In the genomic region with DNA sequence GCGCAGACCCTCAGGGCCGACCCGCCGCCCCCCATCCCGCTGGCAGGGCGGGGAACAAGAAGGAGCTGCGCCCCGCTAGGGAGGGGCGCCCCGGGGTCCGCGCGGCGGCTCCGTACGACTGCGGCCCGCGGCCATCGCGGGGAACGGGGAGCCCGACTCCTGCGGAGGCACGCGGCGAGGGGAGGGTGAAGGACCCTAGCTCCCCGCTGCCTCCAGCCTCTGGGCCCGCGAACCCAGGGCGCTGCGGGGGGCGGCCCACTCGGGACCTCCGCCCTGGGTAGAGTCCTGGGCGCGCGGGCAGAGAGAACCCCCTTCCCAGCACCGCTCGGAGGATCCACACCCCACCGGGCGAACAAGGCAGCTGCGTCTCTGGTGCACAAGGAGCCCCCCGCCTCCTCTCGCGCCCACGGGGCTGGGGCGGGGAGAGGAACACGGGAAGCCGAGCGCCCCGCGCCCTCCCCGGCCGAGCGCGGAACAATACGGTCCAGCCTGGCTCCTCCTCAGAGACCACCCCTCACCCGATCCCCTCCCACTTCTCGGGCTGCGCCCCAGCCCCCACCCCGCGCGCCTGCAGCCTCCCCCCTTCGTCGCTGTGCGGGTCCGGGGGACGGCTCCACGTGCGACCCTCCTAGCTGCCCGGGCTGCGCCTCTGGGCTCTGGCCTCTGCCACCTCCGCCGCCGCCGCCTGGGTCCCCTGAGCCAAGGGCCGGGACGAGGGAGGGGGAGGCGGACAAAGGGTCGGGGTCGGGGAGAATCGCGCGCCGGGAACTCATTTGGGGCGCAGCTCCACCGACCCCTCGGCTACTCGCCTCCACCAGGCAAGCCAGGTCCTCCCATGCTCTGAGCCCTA, we compare ENCODE assay signal across 8 cellular contexts. TPM values are rescaled to one million over a fixed set of nuclear protein-coding genes. Genes with fewer than 3 reads are reported as not detected.
A peak's percentile ranks its signal among the peaks of the same experiment; 100 is the strongest.
DNase-seq lines count a peak whose midpoint lies in the region; ATAC-seq and TF ChIP-seq lines count a peak whose summit lies in the region.

TSS of gene WDR86 (minus strand) at position 484 of the 850 bp plus-strand sequence. CDS start at position 35, 449 bp downstream.

- in situ Hi-C loops in gastrocnemius medialis (cut with MboI; ENCODE audit: low sequenced_read_pairs in 4 of 4), result no loop called here

- peaks cover 43% of the 10 kb centered on the region for H3K4me1 Mint-ChIP-seq in activated T-cell treated with anti-CD3 and anti-CD28 coated beads, Interleukin-2, amount 50 U/mL, for 4 hours (ENCODE audit: low read depth)

- H3K9me3 ChIP-seq in right atrium auricular region (no peaks in the 10 kb centered on the region), gastrocnemius medialis (no peaks in the 10 kb centered on the region)

- POLR2A ChIA-PET in HEK293T (lab: Yijun Ruan, JAX), result no interaction called here

- ATAC-seq in activated T-cell treated with anti-CD3 and anti-CD28 coated beads, Interleukin-2, amount 50 U/mL, for 4 hours, result peak; percentile 6 to 8
- ATAC-seq in gastrocnemius medialis (no peak), GM21528 (IDR thresholded peaks at IDR 0.05; ENCODE audit: low FRiP score, unreplicated experiment) (no peak), HG02763 (IDR thresholded peaks at IDR 0.05; ENCODE audit: unreplicated experiment) (no peak)

- peaks cover 0 to 12% of the 10 kb centered on the region in 2 donors for H3K27me3 ChIP-seq in right atrium auricular region
- peaks cover 42 to 48% (median 42%) of the 10 kb centered on the region in 3 donors for H3K27me3 ChIP-seq in gastrocnemius medialis

- no peak for TF ChIP-seq POLR2A in gastrocnemius medialis (IDR thresholded peaks at IDR 0.05)

- no peaks in the 10 kb centered on the region for H3K36me3 Mint-ChIP-seq in activated T-cell treated with anti-CD3 and anti-CD28 coated beads, Interleukin-2, amount 50 U/mL, for 4 hours (ENCODE audit: insufficient read depth)

- DNase-seq in HFF-Myc (ENCODE audit: extremely low read depth, low read depth), result no peak
- DNase-seq in activated T-cell treated with anti-CD3 and anti-CD28 coated beads, Interleukin-2, amount 50 U/mL, for 4 hours, result no peak
- DNase-seq in right atrium auricular region (ENCODE audit: low spot score), result no peak
- no peak for DNase-seq in gastrocnemius medialis
- no peak for DNase-seq in HEK293T (ENCODE audit: extremely low spot score)
- no peak for DNase-seq in stimulated activated CD4-positive, alpha-beta T cell treated with anti-CD3 and anti-CD28 coated beads, Interleukin-12 subunit alpha, Interleukin-12 subunit beta, amount 100 ng/mL, for 4 hours

- H3K36me3 ChIP-seq in right atrium auricular region, result no peaks in the 10 kb centered on the region
- no peaks in the 10 kb centered on the region for H3K36me3 ChIP-seq in gastrocnemius medialis

- no peak within 1 kb of the TSS for H3K27ac ChIP-seq in right atrium auricular region
- H3K27ac ChIP-seq in gastrocnemius medialis, result no peak within 1 kb of the TSS

- TF ChIP-seq CTCF in HFF-Myc (IDR thresholded peaks at IDR 0.05; ENCODE audit: low read depth, low read length, missing control alignments) (no peak), right atrium auricular region (IDR thresholded peaks at IDR 0.05) (no peak), gastrocnemius medialis (IDR thresholded peaks at IDR 0.05 in 4 of 5, conservative IDR thresholded peaks at IDR 0.05 in 1 of 5) (no peak)

- H3K4me3 ChIP-seq in HFF-Myc (replicated peaks; ENCODE audit: low read depth, low read length), result peak within 1 kb of the TSS; percentile 11; the same call in 1 of the 2 replicates
- peak within 1 kb of the TSS; percentile 44 to 48 for H3K4me3 ChIP-seq in right atrium auricular region
- H3K4me3 ChIP-seq in gastrocnemius medialis, result peak within 1 kb of the TSS; percentile 45 to 51 (median 49)

- H3K9me3 Mint-ChIP-seq in activated T-cell treated with anti-CD3 and anti-CD28 coated beads, Interleukin-2, amount 50 U/mL, for 4 hours, result peaks cover 5% of the 10 kb centered on the region

- H3K4me1 ChIP-seq in right atrium auricular region, result peaks cover 0 to 17% of the 10 kb centered on the region in 2 donors
- peaks cover 4 to 9% of the 10 kb centered on the region in 2 donors for H3K4me1 ChIP-seq in gastrocnemius medialis

- peak within 1 kb of the TSS; percentile 78 for H3K4me3 Mint-ChIP-seq in activated T-cell treated with anti-CD3 and anti-CD28 coated beads, Interleukin-2, amount 50 U/mL, for 4 hours

- H3K27me3 Mint-ChIP-seq in activated T-cell treated with anti-CD3 and anti-CD28 coated beads, Interleukin-2, amount 50 U/mL, for 4 hours (ENCODE audit: low read depth), result peaks cover 30% of the 10 kb centered on the region

- CTCF ChIA-PET in HEK293T (lab: Yijun Ruan, JAX), result no interaction called here

- intact Hi-C loops in gastrocnemius medialis (cut with DNase I; ENCODE audit: low total_unique reads), result no loop called here

TF ChIP-seq in HEK293T, 16 proteins besides CTCF, POLR2A, EP300 and RAD21:
- TF ChIP-seq SP1 (IDR thresholded peaks at IDR 0.05) (no peak), ELF4 (IDR thresholded peaks at IDR 0.05) (no peak), ZNF384 (IDR thresholded peaks at IDR 0.05) (no peak), HDGF (IDR thresholded peaks at IDR 0.05; ENCODE audit: borderline replicate concordance) (no peak), FOXK2 (IDR thresholded peaks at IDR 0.05) (no peak), PKNOX1 (IDR thresholded peaks at IDR 0.05) (no peak), ARNT (IDR thresholded peaks at IDR 0.05) (no peak)

RNA-seq across cellular contexts. Expression of gene WDR86, which starts in this region (rescaled TPM):
- total RNA-seq in activated T-cell treated with anti-CD3 and anti-CD28 coated beads, Interleukin-2, amount 50 U/mL, for 4 hours, result under 1 TPM; 0.27 to 0.46 (median 0.37) TPM
- total RNA-seq in right atrium auricular region (1 to 10 TPM in 1 of 2 donors, under 1 TPM in 1; 0.33 to 1.6 TPM), gastrocnemius medialis (under 1 TPM in 2 of 4 donors, not detected in 2; 0.13 to 0.31 TPM)

Comparison
In these comparisons a context has a peak if more than half of its experiments do, and no peak if none do; other contexts are left out.
1. Peak in ATAC-seq in activated T-cell treated with anti-CD3 and anti-CD28 coated beads, Interleukin-2, amount 50 U/mL, for 4 hours; RNA of the gene not detected or under 1 TPM.